ENCODE assay signal across 1 cellular context in the genomic region with DNA sequence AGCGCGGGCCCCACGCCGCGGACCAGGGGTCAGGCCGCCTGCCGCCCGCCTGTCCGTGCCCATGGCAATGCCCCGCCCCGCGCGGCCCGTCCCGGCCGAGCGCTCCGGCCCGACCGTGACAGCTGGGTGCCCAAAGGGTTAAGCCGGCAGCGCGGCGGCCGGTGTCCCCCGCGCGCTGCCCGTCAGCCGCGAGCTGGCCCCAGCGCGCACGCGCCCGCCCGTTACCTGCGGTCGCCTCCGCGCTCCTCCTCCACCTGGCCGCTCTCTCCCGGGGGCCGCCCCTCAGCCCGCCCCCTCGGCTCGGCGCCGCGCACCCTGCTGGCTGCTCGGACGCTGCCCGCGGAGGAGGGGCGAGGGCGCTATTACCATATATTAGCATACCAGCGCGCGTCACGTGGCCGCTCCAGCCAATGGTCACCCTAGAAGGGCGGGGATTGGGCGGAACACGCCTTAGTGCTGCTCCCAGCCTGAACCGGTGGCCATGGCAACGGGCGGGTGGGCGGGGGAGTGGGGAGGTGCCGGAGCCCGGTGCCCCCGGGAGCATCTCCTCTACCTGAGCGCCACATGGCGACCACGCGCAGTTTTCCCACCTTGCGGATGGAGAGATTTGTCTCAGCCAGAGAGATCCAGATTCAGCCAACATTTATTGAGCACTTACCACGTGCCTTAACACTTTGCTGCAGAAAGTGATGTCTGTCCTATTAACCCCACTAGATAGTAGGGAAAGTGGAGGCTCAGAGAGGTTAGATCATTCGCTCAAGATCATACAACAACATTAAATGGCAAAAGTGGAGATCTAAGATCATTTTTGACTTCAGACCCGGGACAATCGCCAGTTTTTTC.
A peak's percentile ranks its signal among the peaks of the same experiment; 100 is the strongest.
TF ChIP-seq lines count a peak whose summit lies in the region.

A gene with protein sequence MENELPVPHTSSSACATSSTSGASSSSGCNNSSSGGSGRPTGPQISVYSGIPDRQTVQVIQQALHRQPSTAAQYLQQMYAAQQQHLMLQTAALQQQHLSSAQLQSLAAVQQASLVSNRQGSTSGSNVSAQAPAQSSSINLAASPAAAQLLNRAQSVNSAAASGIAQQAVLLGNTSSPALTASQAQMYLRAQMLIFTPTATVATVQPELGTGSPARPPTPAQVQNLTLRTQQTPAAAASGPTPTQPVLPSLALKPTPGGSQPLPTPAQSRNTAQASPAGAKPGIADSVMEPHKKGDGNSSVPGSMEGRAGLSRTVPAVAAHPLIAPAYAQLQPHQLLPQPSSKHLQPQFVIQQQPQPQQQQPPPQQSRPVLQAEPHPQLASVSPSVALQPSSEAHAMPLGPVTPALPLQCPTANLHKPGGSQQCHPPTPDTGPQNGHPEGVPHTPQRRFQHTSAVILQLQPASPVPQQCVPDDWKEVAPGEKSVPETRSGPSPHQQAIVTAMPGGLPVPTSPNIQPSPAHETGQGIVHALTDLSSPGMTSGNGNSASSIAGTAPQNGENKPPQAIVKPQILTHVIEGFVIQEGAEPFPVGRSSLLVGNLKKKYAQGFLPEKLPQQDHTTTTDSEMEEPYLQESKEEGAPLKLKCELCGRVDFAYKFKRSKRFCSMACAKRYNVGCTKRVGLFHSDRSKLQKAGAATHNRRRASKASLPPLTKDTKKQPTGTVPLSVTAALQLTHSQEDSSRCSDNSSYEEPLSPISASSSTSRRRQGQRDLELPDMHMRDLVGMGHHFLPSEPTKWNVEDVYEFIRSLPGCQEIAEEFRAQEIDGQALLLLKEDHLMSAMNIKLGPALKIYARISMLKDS (minus strand): TSS at position 345 of the 843 bp plus-strand sequence. CDS start 55,556 bp downstream, outside the sequence.

TF ChIP-seq in IMR-90, 13 proteins besides CTCF, POLR2A, EP300 and RAD21 (continued from another document):
- TF ChIP-seq NFE2L2 (IDR thresholded peaks at IDR 0.05; ENCODE audit: low read depth, low read length), result no peak
- TF ChIP-seq RFX5 (IDR thresholded peaks at IDR 0.05; ENCODE audit: low read depth, low read length), result no peak
- no peak for TF ChIP-seq SMC3 (IDR thresholded peaks at IDR 0.05; ENCODE audit: low read depth, low read length)
- TF ChIP-seq FOS (IDR thresholded peaks at IDR 0.05; ENCODE audit: low read depth, low read length), result peak; percentile 27; the same call in 1 of the 2 replicates
- TF ChIP-seq, protein P1, sequence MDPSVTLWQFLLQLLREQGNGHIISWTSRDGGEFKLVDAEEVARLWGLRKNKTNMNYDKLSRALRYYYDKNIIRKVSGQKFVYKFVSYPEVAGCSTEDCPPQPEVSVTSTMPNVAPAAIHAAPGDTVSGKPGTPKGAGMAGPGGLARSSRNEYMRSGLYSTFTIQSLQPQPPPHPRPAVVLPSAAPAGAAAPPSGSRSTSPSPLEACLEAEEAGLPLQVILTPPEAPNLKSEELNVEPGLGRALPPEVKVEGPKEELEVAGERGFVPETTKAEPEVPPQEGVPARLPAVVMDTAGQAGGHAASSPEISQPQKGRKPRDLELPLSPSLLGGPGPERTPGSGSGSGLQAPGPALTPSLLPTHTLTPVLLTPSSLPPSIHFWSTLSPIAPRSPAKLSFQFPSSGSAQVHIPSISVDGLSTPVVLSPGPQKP (IDR thresholded peaks at IDR 0.05; ENCODE audit: borderline replicate concordance, low read depth, low read length), result no peak
